In the genomic region with DNA sequence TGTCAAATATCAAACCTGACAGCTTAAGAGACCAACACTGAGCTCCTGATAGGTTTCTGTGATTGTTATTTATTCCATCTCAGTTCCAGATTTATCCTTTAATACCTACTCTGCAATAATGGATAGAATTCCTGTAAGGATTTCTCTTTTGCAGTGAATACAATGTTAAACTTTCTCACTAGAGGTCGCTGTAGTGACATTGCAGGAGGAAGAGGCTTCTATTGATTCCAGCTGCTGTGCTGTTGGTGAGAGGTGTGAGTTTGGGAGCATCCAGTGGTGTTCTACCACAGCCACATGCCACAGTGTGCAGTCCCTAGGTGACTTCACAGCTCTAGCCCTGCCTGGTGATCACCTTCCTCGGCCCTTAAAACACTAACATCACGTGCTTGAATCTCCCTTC, we compare ENCODE assay signal across 9 cellular contexts. TPM values are rescaled to one million over a fixed set of nuclear protein-coding genes. Genes with fewer than 3 reads are reported as not detected.
A peak's percentile ranks its signal among the peaks of the same experiment; 100 is the strongest.
DNase-seq lines count a peak whose midpoint lies in the region; ATAC-seq and TF ChIP-seq lines count a peak whose summit lies in the region.
"Had no signal": no experiment of that assay in that cellular context is flagged by ENCODE, and none has a peak within 500 bp of the region (broad histone marks: within the 10 kb centered on the region; RNA-seq: fewer than 3 reads in every experiment).

No MANE protein-coding gene starts in this region.

- intact Hi-C loops in A673 (cut with micrococcal nuclease; ENCODE audit: unreplicated experiment) (loop anchor here (5.0 kb wide), 1 partner anchor 127 kb away; no protein-coding TSS in a partner anchor), PC-9 (cut with micrococcal nuclease; ENCODE audit: unreplicated experiment) (loop anchor here (10.0 kb wide), 1 partner anchor 69 kb away; no protein-coding TSS in a partner anchor)

- H3K9me3 ChIP-seq in A673 (ENCODE audit: low read depth, low read length, poor library complexity, severe bottlenecking) (no peaks in the 10 kb centered on the region), PC-9 (ENCODE audit: insufficient read depth, low read depth) (no peaks in the 10 kb centered on the region)
- H3K9me3 ChIP-seq: suprapubic skin had no signal

- H3K4me3 ChIP-seq in A673 (ENCODE audit: low read depth, low read length, poor library complexity, severe bottlenecking) (no peak overlapping the region), GM23338 (no peak overlapping the region), PC-9 (no peak overlapping the region), foreskin fibroblast (ENCODE audit: low read depth in 1 of 2, low read length in 2 of 2) (no peak overlapping the region)
- H3K4me3 ChIP-seq: suprapubic skin had no signal

- H2AFZ ChIP-seq in GM23338 = no peak overlapping the region
- H2AFZ ChIP-seq in PC-9 = no peak overlapping the region

- H3K27me3 ChIP-seq in A673 (replicated peaks; ENCODE audit: insufficient read depth, low read depth, low read length, poor library complexity) (no peaks in the 10 kb centered on the region), GM23338 (ENCODE audit: insufficient read depth) (no peaks in the 10 kb centered on the region), PC-9 (ENCODE audit: insufficient read depth, low read depth) (no peaks in the 10 kb centered on the region), foreskin keratinocyte (no peaks in the 10 kb centered on the region)
- H3K27me3 ChIP-seq: suprapubic skin had no signal

- H3K4me3 Mint-ChIP-seq in GM23338 = no peak overlapping the region

- CTCF ChIA-PET in A673 (lab: Charles Lee) = no interaction called here
- CTCF ChIA-PET in PC-9 (lab: Charles Lee) = interaction anchor here (0.6 kb wide), 2 partner anchors 45 to 61 kb away, joined by 3 read pairs; no protein-coding TSS in a partner anchor

- ATAC-seq in GM23338 (peak; percentile 76), foreskin keratinocyte (peak; percentile 68), GM21390 (IDR thresholded peaks at IDR 0.05; ENCODE audit: unreplicated experiment) (no peak)

- no peaks in the 10 kb centered on the region for H3K27me3 Mint-ChIP-seq in GM23338 (ENCODE audit: insufficient read depth, low read depth, poor library complexity)

- H3K27ac ChIP-seq in A673 (ENCODE audit: low read depth, low read length, poor library complexity, severe bottlenecking) (no peak overlapping the region), GM23338 (ENCODE audit: low read depth) (no peak overlapping the region), PC-9 (no peak overlapping the region), foreskin keratinocyte (no peak overlapping the region)
- H3K27ac ChIP-seq: suprapubic skin had no signal

- H3K36me3 Mint-ChIP-seq in GM23338 (ENCODE audit: low read depth) = no peaks in the 10 kb centered on the region

- H3K9me2 ChIP-seq in GM23338 (ENCODE audit: insufficient read depth) (no peaks in the 10 kb centered on the region), PC-9 (ENCODE audit: insufficient read depth) (no peaks in the 10 kb centered on the region)

- H3K79me2 ChIP-seq in GM23338 (replicated peaks; ENCODE audit: insufficient read depth) (no peaks in the 10 kb centered on the region), PC-9 (ENCODE audit: low read depth) (no peaks in the 10 kb centered on the region)

- no peaks in the 10 kb centered on the region for H3F3A ChIP-seq in GM23338 (replicated peaks; ENCODE audit: low read depth)
- no peaks in the 10 kb centered on the region for H3F3A ChIP-seq in PC-9 (ENCODE audit: insufficient read depth, low read depth)

- H3K27ac Mint-ChIP-seq in GM23338 = no peak overlapping the region

- BruUV-seq in A673 (replicated peaks; lab: Mats Ljungman, UMichigan) = no TSS peak
- no TSS peak for BruUV-seq in PC-9 (replicated peaks; lab: Mats Ljungman, UMichigan)

- no peaks in the 10 kb centered on the region for H3K9me3 Mint-ChIP-seq in GM23338

- POLR2A ChIA-PET in A673 (lab: Charles Lee; ENCODE audit: low non-redundant PET) = no interaction called here
- POLR2A ChIA-PET in PC-9 (lab: Charles Lee; ENCODE audit: unreplicated experiment) = no interaction called here

- H4K20me1 ChIP-seq in GM23338 (replicated peaks; ENCODE audit: insufficient read depth) (no peaks in the 10 kb centered on the region), PC-9 (ENCODE audit: insufficient read depth) (no peaks in the 10 kb centered on the region)

- H3K4me2 ChIP-seq in GM23338 (no peak overlapping the region), PC-9 (no peak overlapping the region)

- H3K36me3 ChIP-seq in A673 (ENCODE audit: insufficient read depth, low read length, poor library complexity, severe bottlenecking) (no peaks in the 10 kb centered on the region), GM23338 (ENCODE audit: insufficient read depth) (no peaks in the 10 kb centered on the region), PC-9 (ENCODE audit: low read depth) (no peaks in the 10 kb centered on the region)
- H3K36me3 ChIP-seq: suprapubic skin had no signal

- H3K4me1 ChIP-seq in A673 (ENCODE audit: insufficient read depth, low read length, poor library complexity, severe bottlenecking) (no peaks in the 10 kb centered on the region), GM23338 (ENCODE audit: insufficient read depth) (no peaks in the 10 kb centered on the region), PC-9 (replicated peaks; ENCODE audit: insufficient read depth) (no peaks in the 10 kb centered on the region), foreskin keratinocyte (no peaks in the 10 kb centered on the region)
- H3K4me1 ChIP-seq: suprapubic skin had no signal

- DNase-seq in A673 (ENCODE audit: low spot score) (peak; percentile 53), GM23338 (ENCODE audit: low spot score) (peak; percentile 54), PC-9 (no peak), foreskin keratinocyte (peak in 1 of 2 donors; percentile 17), foreskin fibroblast (no peak)
- no peak for DNase-seq in stimulated activated naive CD4-positive, alpha-beta T cell treated with Interleukin-2 at 50 U/mL for 16 hours (lab: John Stamatoyannopoulos, UW)
- no peak for DNase-seq in activated CD4-positive, CD25-positive, alpha-beta regulatory T cell treated with anti-CD3 and anti-CD28 coated beads, Interleukin-2, amount 50 U/mL, for 72 hours

- TF ChIP-seq CTCF in A673 (conservative IDR thresholded peaks at IDR 0.05; ENCODE audit: low read depth, low read length) (peak; percentile 69), GM23338 (conservative IDR thresholded peaks at IDR 0.05; ENCODE audit: low read depth in 2 of 2) (peak; percentile 52 to 65), PC-9 (conservative IDR thresholded peaks at IDR 0.05) (peak; percentile 58), foreskin keratinocyte (conservative IDR thresholded peaks at IDR 0.05) (peak; percentile 72), foreskin fibroblast (IDR thresholded peaks at IDR 0.05; ENCODE audit: low read depth, low read length) (no peak)

- no peaks in the 10 kb centered on the region for H3K4me1 Mint-ChIP-seq in GM23338

TF ChIP-seq in GM23338, 12 proteins besides CTCF, POLR2A, EP300 and RAD21 (continues in another document):
- TF ChIP-seq EZH2 (IDR thresholded peaks at IDR 0.05; ENCODE audit: low read depth, unreplicated experiment) (no peak), EZH2phosphoT487 (IDR thresholded peaks at IDR 0.05; ENCODE audit: unreplicated experiment) (no peak), NANOG (IDR thresholded peaks at IDR 0.05; ENCODE audit: borderline replicate concordance) (no peak)
- TF ChIP-seq, protein P1, sequence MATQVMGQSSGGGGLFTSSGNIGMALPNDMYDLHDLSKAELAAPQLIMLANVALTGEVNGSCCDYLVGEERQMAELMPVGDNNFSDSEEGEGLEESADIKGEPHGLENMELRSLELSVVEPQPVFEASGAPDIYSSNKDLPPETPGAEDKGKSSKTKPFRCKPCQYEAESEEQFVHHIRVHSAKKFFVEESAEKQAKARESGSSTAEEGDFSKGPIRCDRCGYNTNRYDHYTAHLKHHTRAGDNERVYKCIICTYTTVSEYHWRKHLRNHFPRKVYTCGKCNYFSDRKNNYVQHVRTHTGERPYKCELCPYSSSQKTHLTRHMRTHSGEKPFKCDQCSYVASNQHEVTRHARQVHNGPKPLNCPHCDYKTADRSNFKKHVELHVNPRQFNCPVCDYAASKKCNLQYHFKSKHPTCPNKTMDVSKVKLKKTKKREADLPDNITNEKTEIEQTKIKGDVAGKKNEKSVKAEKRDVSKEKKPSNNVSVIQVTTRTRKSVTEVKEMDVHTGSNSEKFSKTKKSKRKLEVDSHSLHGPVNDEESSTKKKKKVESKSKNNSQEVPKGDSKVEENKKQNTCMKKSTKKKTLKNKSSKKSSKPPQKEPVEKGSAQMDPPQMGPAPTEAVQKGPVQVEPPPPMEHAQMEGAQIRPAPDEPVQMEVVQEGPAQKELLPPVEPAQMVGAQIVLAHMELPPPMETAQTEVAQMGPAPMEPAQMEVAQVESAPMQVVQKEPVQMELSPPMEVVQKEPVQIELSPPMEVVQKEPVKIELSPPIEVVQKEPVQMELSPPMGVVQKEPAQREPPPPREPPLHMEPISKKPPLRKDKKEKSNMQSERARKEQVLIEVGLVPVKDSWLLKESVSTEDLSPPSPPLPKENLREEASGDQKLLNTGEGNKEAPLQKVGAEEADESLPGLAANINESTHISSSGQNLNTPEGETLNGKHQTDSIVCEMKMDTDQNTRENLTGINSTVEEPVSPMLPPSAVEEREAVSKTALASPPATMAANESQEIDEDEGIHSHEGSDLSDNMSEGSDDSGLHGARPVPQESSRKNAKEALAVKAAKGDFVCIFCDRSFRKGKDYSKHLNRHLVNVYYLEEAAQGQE (IDR thresholded peaks at IDR 0.05; ENCODE audit: unreplicated experiment) = no peak

RNA-seq across cellular contexts. Expression of gene DCAF8L2, which starts 34.6 kb away (rescaled TPM):
- total RNA-seq in A673 (2021) (not detected in 2 replicates), PC-9 (2021) (5.6 and 7.7 TPM in 2 replicates), foreskin keratinocyte (not detected in 2 replicates)
- not detected in 2 replicates for total RNA-seq in GM23338 (2014; rRNA removed; shearing (Covaris generic))
- polyA plus RNA-seq in GM23338 (2016; fragmentation: Nextera tagmentation; extraction: Ambion mirVana) (not detected in 2 replicates), foreskin keratinocyte (not detected in 2 replicates)
- total RNA-seq: suprapubic skin had no signal

Comparison
In these comparisons a context has a peak if more than half of its experiments do, and no peak if none do; other contexts are left out.
1. DNase-seq: peak in A673 (single experiment) and GM23338 (single experiment); none in PC-9 (0 of 2), stimulated activated naive CD4-positive, alpha-beta T cell treated with Interleukin-2 at 50 U/mL for 16 hours (single experiment), foreskin fibroblast (0 of 2) and activated CD4-positive, CD25-positive, alpha-beta regulatory T cell treated with anti-CD3 and anti-CD28 coated beads, Interleukin-2, amount 50 U/mL, for 72 hours (single experiment).